ENCODE assay signal across 23 cellular contexts in genomic region chr1:47774986-47775834, GRCh38.
"Had no signal": no experiment of that assay in that cellular context is flagged by ENCODE, and none has a peak within 500 bp of the region (broad histone marks: within the 10 kb centered on the region; RNA-seq: fewer than 3 reads in every experiment).

No MANE protein-coding gene starts in this region.

- H3K27me3 Mint-ChIP-seq: activated B cell treated with CpG ODN at 0.5 μM for 24 hours; activated CD4-positive, alpha-beta T cell treated with anti-CD3 and anti-CD28 coated beads, Interleukin-2, amount 10 ng/mL, durations not matched to agents 7 days and 5 days; activated naive CD8-positive, alpha-beta T cell treated with anti-CD3 and anti-CD28 coated beads for 36 hours had no signal

- H3K4me1 Mint-ChIP-seq: activated B cell treated with CpG ODN at 0.5 μM for 24 hours; activated CD4-positive, alpha-beta T cell treated with anti-CD3 and anti-CD28 coated beads, Interleukin-2, amount 10 ng/mL, durations not matched to agents 7 days and 5 days; activated naive CD4-positive, alpha-beta T cell treated with anti-CD3 and anti-CD28 coated beads, Interleukin-2, amount 10 ng/mL, durations not matched to agents 7 days and 5 days; activated naive CD8-positive, alpha-beta T cell treated with anti-CD3 and anti-CD28 coated beads for 36 hours had no signal

- H3K4me3 ChIP-seq: MG63 had no signal

- H3K27me3 ChIP-seq: MG63 had no signal

- H3K27ac Mint-ChIP-seq: activated B cell treated with CpG ODN at 0.5 μM for 24 hours; activated CD4-positive, alpha-beta memory T cell treated with anti-CD3 and anti-CD28 coated beads for 36 hours; activated CD4-positive, alpha-beta T cell treated with anti-CD3 and anti-CD28 coated beads, Interleukin-2, amount 10 ng/mL, durations not matched to agents 7 days and 5 days; activated naive CD4-positive, alpha-beta T cell treated with anti-CD3 and anti-CD28 coated beads, Interleukin-2, amount 10 ng/mL, durations not matched to agents 7 days and 5 days; activated naive CD8-positive, alpha-beta T cell treated with anti-CD3 and anti-CD28 coated beads for 36 hours; activated T-cell treated with anti-CD3 and anti-CD28 coated beads, Interleukin-2, amount 50 U/mL, for 72 hours; activated T-helper 2 cell treated with anti-CD3 and anti-CD28 coated beads, Interferon-gamma antibody, Interleukin-2, Interleukin-4, amounts not matched to agents 10 μg/mL and 5 μg/mL and 100 μg/mL, durations not matched to agents 14 hours and 24 hours and 36 hours; T-helper 17 cell had no signal

- H3K36me3 ChIP-seq: MG63 had no signal

- DNase-seq: activated B cell treated with CpG ODN at 0.5 μM for 24 hours; activated CD4-positive, alpha-beta memory T cell treated with anti-CD3 and anti-CD28 coated beads for 36 hours; activated CD4-positive, alpha-beta T cell treated with anti-CD3 and anti-CD28 coated beads for 1 hour; activated CD4-positive, alpha-beta T cell treated with anti-CD3 and anti-CD28 coated beads, Interleukin-2, amount 10 ng/mL, durations not matched to agents 7 days and 5 days; activated gamma-delta T cell treated with Interleukin-2 at 50 U/mL for 16 hours; activated naive CD4-positive, alpha-beta T cell treated with anti-CD3 and anti-CD28 coated beads, Interleukin-2, amount 10 ng/mL, durations not matched to agents 7 days and 5 days; activated naive CD8-positive, alpha-beta T cell treated with anti-CD3 and anti-CD28 coated beads for 36 hours; activated T-cell treated with anti-CD3 and anti-CD28 coated beads for 4 hours; activated T-cell treated with anti-CD3 and anti-CD28 coated beads, Interleukin-2, amount 50 U/mL, for 72 hours; caudate nucleus; MG63; MV-4-11; NCI-H1092 treated with DMSO at 0.1 percent for 48 hours; NCI-H1417 treated with DMSO at 0.1 percent for 48 hours; NCI-H1694; NCI-H2029 treated with DMSO at 0.1 percent for 48 hours; NCI-H345; NCI-H510A; PC-3; SIG-M5; T-helper 17 cell; T-helper 9 cell had no signal

- H3K9me3 Mint-ChIP-seq: activated B cell treated with CpG ODN at 0.5 μM for 24 hours; activated CD4-positive, alpha-beta memory T cell treated with anti-CD3 and anti-CD28 coated beads for 36 hours; activated CD4-positive, alpha-beta T cell treated with anti-CD3 and anti-CD28 coated beads, Interleukin-2, amount 10 ng/mL, durations not matched to agents 7 days and 5 days; activated naive CD4-positive, alpha-beta T cell treated with anti-CD3 and anti-CD28 coated beads, Interleukin-2, amount 10 ng/mL, durations not matched to agents 7 days and 5 days; activated naive CD8-positive, alpha-beta T cell treated with anti-CD3 and anti-CD28 coated beads for 36 hours; activated T-cell treated with anti-CD3 and anti-CD28 coated beads, Interleukin-2, amount 50 U/mL, for 72 hours; activated T-helper 2 cell treated with anti-CD3 and anti-CD28 coated beads, Interferon-gamma antibody, Interleukin-2, Interleukin-4, amounts not matched to agents 10 μg/mL and 5 μg/mL and 100 μg/mL, durations not matched to agents 14 hours and 24 hours and 36 hours had no signal

- H3K4me3 Mint-ChIP-seq: activated B cell treated with CpG ODN at 0.5 μM for 24 hours; activated CD4-positive, alpha-beta memory T cell treated with anti-CD3 and anti-CD28 coated beads for 36 hours; activated CD4-positive, alpha-beta T cell treated with anti-CD3 and anti-CD28 coated beads, Interleukin-2, amount 10 ng/mL, durations not matched to agents 7 days and 5 days; activated naive CD4-positive, alpha-beta T cell treated with anti-CD3 and anti-CD28 coated beads, Interleukin-2, amount 10 ng/mL, durations not matched to agents 7 days and 5 days; activated naive CD8-positive, alpha-beta T cell treated with anti-CD3 and anti-CD28 coated beads for 36 hours; activated T-cell treated with anti-CD3 and anti-CD28 coated beads, Interleukin-2, amount 50 U/mL, for 72 hours; T-helper 17 cell had no signal

- ATAC-seq: activated T-cell treated with anti-CD3 and anti-CD28 coated beads, Interleukin-2, amount 50 U/mL, for 72 hours; PC-3; T-helper 17 cell had no signal

- H3K36me3 Mint-ChIP-seq: activated CD4-positive, alpha-beta memory T cell treated with anti-CD3 and anti-CD28 coated beads for 36 hours; activated naive CD4-positive, alpha-beta T cell treated with anti-CD3 and anti-CD28 coated beads, Interleukin-2, amount 10 ng/mL, durations not matched to agents 7 days and 5 days; activated naive CD8-positive, alpha-beta T cell treated with anti-CD3 and anti-CD28 coated beads for 36 hours had no signal

- H3K9me3 ChIP-seq: MG63 had no signal
